ENCODE assay signal across 26 cellular contexts in genomic region chr4:15990570-15991285, GRCh38. TPM values are rescaled to one million over a fixed set of nuclear protein-coding genes. Genes with fewer than 3 reads are reported as not detected.
"Had no signal": no experiment of that assay in that cellular context is flagged by ENCODE, and none has a peak within 500 bp of the region (broad histone marks: within the 10 kb centered on the region; RNA-seq: fewer than 3 reads in every experiment).

No MANE protein-coding gene starts in this region.

- H3K4me1 ChIP-seq: lower lobe of right lung, right lobe of liver, testis had no signal

- H3K27ac ChIP-seq: cardiac muscle cell, lower lobe of right lung, parathyroid adenoma, right lobe of liver, testis had no signal

- FAIRE-seq: endometrium, small intestine had no signal

- H3K27me3 ChIP-seq: cardiac muscle cell, right lobe of liver, testis had no signal

- DNase-seq: activated B cell treated with CpG ODN at 0.5 μM for 24 hours; activated CD4-positive, alpha-beta memory T cell treated with anti-CD3 and anti-CD28 coated beads for 36 hours; activated CD4-positive, alpha-beta T cell treated with anti-CD3 and anti-CD28 coated beads for 48 hours; activated naive CD4-positive, alpha-beta T cell treated with Interleukin-2 at 50 U/mL for 16 hours; activated naive CD8-positive, alpha-beta T cell treated with anti-CD3 and anti-CD28 coated beads, Interleukin-2, amount 10 ng/mL, durations not matched to agents 7 days and 5 days; activated T-cell treated with anti-CD3 and anti-CD28 coated beads, Interleukin-2, amount 50 U/mL, for 48 hours; erythroblast; foreskin melanocyte; lower lobe of right lung; mesendoderm; mucosa of descending colon; nephron progenitor cell; right lobe of liver; small intestine; stimulated activated CD4-positive, alpha-beta T cell treated with anti-CD3 and anti-CD28 coated beads, Interleukin-2, amount 100 ng/mL, for 24 hours; T-helper 9 cell; testis; trophoblast cell had no signal

- ATAC-seq: left lobe of liver; lower lobe of right lung; mucosa of descending colon; right lobe of liver; stimulated activated effector memory CD8-positive, alpha-beta T cell treated with anti-CD3 and anti-CD28 coated beads, Interleukin-12 subunit alpha, Interleukin-12 subunit beta, amount 100 ng/mL, for 72 hours had no signal

RNA-seq across cellular contexts. Expression of gene FGFBP2, which starts 27.8 kb away (rescaled TPM):
- total RNA-seq: cardiac muscle cell, cerebellum, kidney epithelial cell had no signal
- polyA plus RNA-seq: cardiac muscle cell had no signal

RNA-seq across cellular contexts. Expression of gene FGFBP1, which starts 52.2 kb away (rescaled TPM):
- total RNA-seq: activated B cell treated with CpG ODN at 0.5 μM for 24 hours; activated CD4-positive, alpha-beta memory T cell treated with anti-CD3 and anti-CD28 coated beads for 36 hours; activated naive CD8-positive, alpha-beta T cell treated with anti-CD3 and anti-CD28 coated beads, Interleukin-2, amount 10 ng/mL, durations not matched to agents 7 days and 5 days; cardiac muscle cell; cerebellum; left lobe of liver; right lobe of liver; T-helper 1 cell treated with Interleukin-12 subunit alpha and Interleukin-12 subunit beta and Interleukin-4 antibody, amounts not matched to agents 30 ng/mL and 1 ng/mL, for 36 hours; testis had no signal
- polyA plus RNA-seq: cardiac muscle cell had no signal
